Comparison of ENCODE assay signal across 8 cellular contexts in the genomic region with DNA sequence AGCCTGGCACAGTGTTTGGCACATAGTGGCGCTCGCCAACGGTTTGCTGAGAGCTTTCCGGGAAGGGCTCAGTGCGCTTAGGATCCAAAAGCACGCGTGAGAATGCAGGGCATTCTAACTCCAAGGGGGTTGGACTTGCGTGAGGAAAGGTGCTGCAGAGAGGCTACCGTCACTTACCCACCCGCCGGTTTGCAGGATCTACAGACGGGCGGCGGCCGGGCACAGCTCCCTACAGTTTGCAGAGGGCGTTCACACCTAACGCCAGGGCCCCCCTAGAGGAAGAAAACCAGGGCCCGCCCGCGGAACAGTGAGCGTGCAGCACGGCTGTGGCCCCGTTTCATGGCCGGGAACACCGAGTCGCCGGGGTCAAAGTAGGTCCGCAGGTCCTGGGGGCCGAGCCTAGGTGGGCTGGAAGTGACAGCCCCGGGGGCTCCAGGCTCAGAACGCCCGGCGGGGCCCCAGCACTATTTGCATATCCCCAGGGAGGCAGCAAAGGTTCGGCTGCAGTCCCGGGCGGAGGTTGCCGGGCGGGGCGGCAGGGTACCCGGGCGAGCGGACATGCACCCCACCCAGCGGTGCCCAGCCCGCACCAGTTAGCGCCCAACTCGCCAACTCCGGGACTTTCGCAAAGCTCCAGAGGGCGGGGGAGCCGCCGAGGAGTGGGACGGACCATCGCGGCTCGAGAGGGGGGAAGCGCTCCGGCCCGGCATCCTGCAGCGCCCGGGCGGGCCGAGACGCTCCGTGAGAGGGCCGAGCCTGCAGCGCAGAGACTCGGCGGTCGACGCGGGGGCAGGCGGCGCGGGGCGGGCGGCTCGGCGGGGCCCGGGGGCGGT. TPM values are rescaled to one million over a fixed set of nuclear protein-coding genes. Genes with fewer than 3 reads are reported as not detected.
A peak's percentile ranks its signal among the peaks of the same experiment; 100 is the strongest.
DNase-seq lines count a peak whose midpoint lies in the region; ATAC-seq and TF ChIP-seq lines count a peak whose summit lies in the region.

No MANE protein-coding gene starts in this region.

- TF ChIP-seq RAD21 in liver (IDR thresholded peaks at IDR 0.05): peak; percentile 16 to 34

- H3K27me3 Mint-ChIP-seq in activated CD4-positive, alpha-beta T cell treated with anti-CD3 and anti-CD28 coated beads, Interleukin-2, amount 10 ng/mL, durations not matched to agents 24 days and 14 days: peaks cover 5% of the 10 kb centered on the region
- peaks cover 28% of the 10 kb centered on the region for H3K27me3 Mint-ChIP-seq in dendritic cell treated with granulocyte-macrophage colony-stimulating factor and Interleukin-4, amounts not matched to agents 40 ng/mL and 50 ng/mL, for 4 days

- intact Hi-C loops in activated CD4-positive, alpha-beta T cell treated with anti-CD3 and anti-CD28 coated beads, Interleukin-2, amount 10 ng/mL, durations not matched to agents 24 days and 14 days (cut with micrococcal nuclease): loop anchor here (1.0 to 10.0 kb wide), 5 partner anchors 8 to 665 kb away; partner anchors contain the start of genes CNOT8, FAXDC2, LARP1 and SAP30L
- intact Hi-C loops in dendritic cell treated with granulocyte-macrophage colony-stimulating factor and Interleukin-4, amounts not matched to agents 40 ng/mL and 50 ng/mL, for 4 days (cut with micrococcal nuclease): loop anchor here (2.0 to 10.0 kb wide), 2 partner anchors 215 to 257 kb away; no protein-coding TSS in a partner anchor

- no peaks in the 10 kb centered on the region for H3K27me3 ChIP-seq in liver (ENCODE audit: control insufficient read depth in 4 of 4, insufficient read depth in 4 of 4, low read length in 3 of 4)

- DNase-seq in AG08396 (ENCODE audit: low spot score) (peak; percentile 95), NCI-H2227 treated with DMSO at 0.1 percent for 48 hours (lab: John Stamatoyannopoulos, UW) (peak; percentile 5)
- peak; percentile 95 for DNase-seq in activated CD4-positive, alpha-beta T cell treated with anti-CD3 and anti-CD28 coated beads, Interleukin-2, amount 10 ng/mL, durations not matched to agents 24 days and 14 days
- DNase-seq in stimulated activated CD4-positive, alpha-beta T cell treated with anti-CD3 and anti-CD28 coated beads, Interleukin-2, amount 100 ng/mL, for 48 hours: peak; percentile 65

- peak overlapping the region; percentile 36 to 55 for H3K27ac ChIP-seq in liver (ENCODE audit: low read depth in 1 of 2, low read length in 2 of 2)

- peak overlapping the region in 1 of 2 donors; percentile 12 for H3K9ac ChIP-seq in liver (ENCODE audit: low read depth in 1 of 2, low read length in 2 of 2)

- H3K4me3 ChIP-seq in liver (ENCODE audit: low read depth in 1 of 3, low read length in 3 of 3): peak overlapping the region; percentile 70 to 88 (median 85)

- no peaks in the 10 kb centered on the region for H3K36me3 ChIP-seq in liver (ENCODE audit: control insufficient read depth in 4 of 4, insufficient read depth in 3 of 4, low read depth in 1 of 4, low read length in 3 of 4)

- WGBS in liver: under 1% methylated on average over 80 of the region's 80 CpGs

- TF ChIP-seq CTCF in liver (IDR thresholded peaks at IDR 0.05; ENCODE audit: low read depth, low read length, missing input control): no peak

- H3K4me3 Mint-ChIP-seq in activated CD4-positive, alpha-beta T cell treated with anti-CD3 and anti-CD28 coated beads, Interleukin-2, amount 10 ng/mL, durations not matched to agents 24 days and 14 days: peak overlapping the region; percentile 89
- peak overlapping the region; percentile 79 for H3K4me3 Mint-ChIP-seq in dendritic cell treated with granulocyte-macrophage colony-stimulating factor and Interleukin-4, amounts not matched to agents 40 ng/mL and 50 ng/mL, for 4 days

- peaks cover 19% of the 10 kb centered on the region for H3K36me3 Mint-ChIP-seq in activated CD4-positive, alpha-beta T cell treated with anti-CD3 and anti-CD28 coated beads, Interleukin-2, amount 10 ng/mL, durations not matched to agents 24 days and 14 days (ENCODE audit: low read depth)
- peaks cover 5% of the 10 kb centered on the region for H3K36me3 Mint-ChIP-seq in dendritic cell treated with granulocyte-macrophage colony-stimulating factor and Interleukin-4, amounts not matched to agents 40 ng/mL and 50 ng/mL, for 4 days (ENCODE audit: low read depth)

- H3K4me1 ChIP-seq in liver (ENCODE audit: control insufficient read depth in 4 of 4, insufficient read depth in 4 of 4, low read length in 3 of 4): peaks cover 0 to 21% (median 13%) of the 10 kb centered on the region in 4 donors

- peaks cover 42% of the 10 kb centered on the region for H3K4me1 Mint-ChIP-seq in activated CD4-positive, alpha-beta T cell treated with anti-CD3 and anti-CD28 coated beads, Interleukin-2, amount 10 ng/mL, durations not matched to agents 24 days and 14 days
- H3K4me1 Mint-ChIP-seq in dendritic cell treated with granulocyte-macrophage colony-stimulating factor and Interleukin-4, amounts not matched to agents 40 ng/mL and 50 ng/mL, for 4 days (ENCODE audit: low read depth): peaks cover 37% of the 10 kb centered on the region

- H3K9me3 Mint-ChIP-seq in activated CD4-positive, alpha-beta T cell treated with anti-CD3 and anti-CD28 coated beads, Interleukin-2, amount 10 ng/mL, durations not matched to agents 24 days and 14 days: no peaks in the 10 kb centered on the region
- H3K9me3 Mint-ChIP-seq in dendritic cell treated with granulocyte-macrophage colony-stimulating factor and Interleukin-4, amounts not matched to agents 40 ng/mL and 50 ng/mL, for 4 days: no peaks in the 10 kb centered on the region

- peak overlapping the region; percentile 77 for H3K27ac Mint-ChIP-seq in activated CD4-positive, alpha-beta T cell treated with anti-CD3 and anti-CD28 coated beads, Interleukin-2, amount 10 ng/mL, durations not matched to agents 24 days and 14 days
- H3K27ac Mint-ChIP-seq in dendritic cell treated with granulocyte-macrophage colony-stimulating factor and Interleukin-4, amounts not matched to agents 40 ng/mL and 50 ng/mL, for 4 days: peak overlapping the region; percentile 60

- ATAC-seq in GM18520 (IDR thresholded peaks at IDR 0.05; ENCODE audit: unreplicated experiment) (peak; percentile 69), HG03039 (IDR thresholded peaks at IDR 0.05; ENCODE audit: unreplicated experiment) (peak; percentile 68)

- no peaks in the 10 kb centered on the region for H3K9me3 ChIP-seq in liver (ENCODE audit: control insufficient read depth in 4 of 4, low read length in 3 of 4)

TF ChIP-seq in liver, 16 proteins besides CTCF, POLR2A, EP300 and RAD21 (continues in another document):
- TF ChIP-seq HNF4G (IDR thresholded peaks at IDR 0.05) (no peak), FOXA1 (IDR thresholded peaks at IDR 0.05) (no peak), ZBTB33 (IDR thresholded peaks at IDR 0.05) (no peak), NR2F2 (IDR thresholded peaks at IDR 0.05) (no peak), SP1 (IDR thresholded peaks at IDR 0.05) (no peak), YY1 (IDR thresholded peaks at IDR 0.05) (peak; percentile 16), RXRA (IDR thresholded peaks at IDR 0.05) (no peak), JUND (IDR thresholded peaks at IDR 0.05) (no peak), GABPA (IDR thresholded peaks at IDR 0.05 in 1 of 2, conservative IDR thresholded peaks at IDR 0.05 in 1 of 2) (peak in 1 of 2 donors; percentile 14), HNF4A (conservative IDR thresholded peaks at IDR 0.05) (no peak)
- TF ChIP-seq, protein P1, sequence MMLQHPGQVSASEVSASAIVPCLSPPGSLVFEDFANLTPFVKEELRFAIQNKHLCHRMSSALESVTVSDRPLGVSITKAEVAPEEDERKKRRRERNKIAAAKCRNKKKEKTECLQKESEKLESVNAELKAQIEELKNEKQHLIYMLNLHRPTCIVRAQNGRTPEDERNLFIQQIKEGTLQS (IDR thresholded peaks at IDR 0.05): no peak
- TF ChIP-seq, protein P2, sequence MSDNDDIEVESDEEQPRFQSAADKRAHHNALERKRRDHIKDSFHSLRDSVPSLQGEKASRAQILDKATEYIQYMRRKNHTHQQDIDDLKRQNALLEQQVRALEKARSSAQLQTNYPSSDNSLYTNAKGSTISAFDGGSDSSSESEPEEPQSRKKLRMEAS (IDR thresholded peaks at IDR 0.05): no peak

RNA-seq across cellular contexts. Expression of gene GALNT10, which starts 0.5 kb away (rescaled TPM):
- 42.7 and 50.7 TPM in 2 replicates for total RNA-seq in activated CD4-positive, alpha-beta T cell treated with anti-CD3 and anti-CD28 coated beads, Interleukin-2, amount 10 ng/mL, durations not matched to agents 24 days and 14 days
- 10 to 100 TPM in 1 of 2 donors, 1 to 10 TPM in 1; 6.5 to 17.8 TPM for total RNA-seq in liver
- 1 to 10 TPM; 1.1 to 4.1 TPM for polyA plus RNA-seq in liver

Comparison
In these comparisons a context has a peak if more than half of its experiments do, and no peak if none do; other contexts are left out.
1. Peak in every context shown above with its lines: DNase-seq, ATAC-seq, H3K4me3 ChIP-seq and H3K27ac ChIP-seq.
2. DNase-seq: peak in every context shown above with its lines; median percentile 95 in AG08396; 95 in activated CD4-positive, alpha-beta T cell treated with anti-CD3 and anti-CD28 coated beads, Interleukin-2, amount 10 ng/mL, durations not matched to agents 24 days and 14 days; 65 in stimulated activated CD4-positive, alpha-beta T cell treated with anti-CD3 and anti-CD28 coated beads, Interleukin-2, amount 100 ng/mL, for 48 hours; 5 in NCI-H2227 treated with DMSO at 0.1 percent for 48 hours.